7 cellular contexts compared by ENCODE assay signal in genomic region chr19:5403968-5404640, GRCh38. TPM values are rescaled to one million over a fixed set of nuclear protein-coding genes. Genes with fewer than 3 reads are reported as not detected.
A peak's percentile ranks its signal among the peaks of the same experiment; 100 is the strongest.
DNase-seq lines count a peak whose midpoint lies in the region; ATAC-seq, FAIRE-seq and TF ChIP-seq lines count a peak whose summit lies in the region.

No MANE protein-coding gene starts in this region.

- intact Hi-C loops in Right ventricle myocardium superior (cut with DNase I): no loop called here

- DNase-seq in H54 (ENCODE audit: insufficient read length, low spot score) (peak; percentile 86), SJSA1 (ENCODE audit: low read depth in 1 of 2, low spot score in 2 of 2) (peak; percentile 69 to 87), Right ventricle myocardium superior (peak; percentile 86), putamen (ENCODE audit: low spot score) (peak; percentile 19)
- DNase-seq in activated naive CD4-positive, alpha-beta T cell treated with Interleukin-2 at 50 U/mL for 16 hours: peak; percentile 45

- H3K4me3 ChIP-seq in SJSA1: no peak overlapping the region

- H3K27me3 ChIP-seq in SJSA1 (replicated peaks): peaks cover 6% of the 10 kb centered on the region

- ATAC-seq in Right ventricle myocardium superior (ENCODE audit: poor library complexity): peak; percentile 84
- no peak for ATAC-seq in HG02571 (IDR thresholded peaks at IDR 0.05; ENCODE audit: unreplicated experiment)
- no peak for ATAC-seq in HG03045 (IDR thresholded peaks at IDR 0.05; ENCODE audit: unreplicated experiment)

- H3K27ac ChIP-seq in SJSA1: no peak overlapping the region

- no peaks in the 10 kb centered on the region for H3K9me3 ChIP-seq in SJSA1 (replicated peaks)

- peak; percentile 61 for FAIRE-seq in H54 (lab: Jason Lieb, UNC)

- no peak for TF ChIP-seq POLR2A in H54 (IDR thresholded peaks at IDR 0.05; ENCODE audit: low read depth, low read length)

- H3K4me1 ChIP-seq in SJSA1 (replicated peaks): no peaks in the 10 kb centered on the region

- no peaks in the 10 kb centered on the region for H3K36me3 ChIP-seq in SJSA1

RNA-seq across cellular contexts. Expression of gene ZNRF4, which starts 51.1 kb away (rescaled TPM):
- not detected in 2 replicates for total RNA-seq in SJSA1 (2014; rRNA removed; shearing (Covaris generic))
- not detected for total RNA-seq in Right ventricle myocardium superior

Comparison
In these comparisons a context has a peak if more than half of its experiments do, and no peak if none do; other contexts are left out.
1. DNase-seq: peak in every context shown above with its lines; median percentile 86 in H54; 86 in Right ventricle myocardium superior; 78 in SJSA1; 45 in activated naive CD4-positive, alpha-beta T cell treated with Interleukin-2 at 50 U/mL for 16 hours; 19 in putamen.